ENCODE assay signal across 30 cellular contexts in the genomic region with DNA sequence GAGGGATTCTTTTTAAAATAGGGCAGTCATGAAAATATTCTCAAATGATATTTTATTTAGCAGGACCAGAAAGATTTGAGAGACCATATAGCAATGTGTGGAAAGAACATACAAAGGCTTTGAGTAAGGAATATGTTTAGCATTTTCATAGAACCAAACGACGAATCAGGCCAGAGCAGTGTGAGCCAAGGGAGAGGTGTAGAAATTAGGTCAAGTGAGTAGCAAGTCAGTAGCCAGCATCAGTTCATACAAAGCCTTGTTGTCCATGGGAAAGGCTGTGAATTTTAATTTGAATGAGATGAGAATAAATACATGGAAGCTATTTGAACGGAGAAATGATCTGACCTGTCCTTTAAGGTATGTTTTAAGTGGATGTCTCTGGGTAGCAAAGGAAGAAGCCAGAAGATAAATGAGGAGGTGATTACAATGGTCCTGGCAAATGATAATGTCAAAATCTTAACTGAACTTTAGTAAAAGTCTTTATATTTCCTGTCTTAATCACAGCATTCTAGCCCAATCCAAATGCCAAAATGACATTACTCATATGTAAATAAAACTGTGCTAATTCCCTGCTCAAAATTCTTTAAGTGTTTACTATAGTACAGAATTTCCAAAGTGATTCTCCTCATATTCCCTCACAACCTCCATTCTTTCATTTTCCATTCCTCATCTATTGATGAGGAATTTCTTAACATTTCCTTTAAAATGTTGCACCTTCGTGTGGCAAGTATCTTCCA.
"Had no signal": no experiment of that assay in that cellular context is flagged by ENCODE, and none has a peak within 500 bp of the region (broad histone marks: within the 10 kb centered on the region; RNA-seq: fewer than 3 reads in every experiment).

No MANE protein-coding gene starts in this region.

- H3K9me3 ChIP-seq: adrenal gland, body of pancreas, left ventricle myocardium inferior, pancreas, prostate gland, stomach, thyroid gland, upper lobe of left lung, vagina had no signal

- H3K27me3 ChIP-seq: adrenal gland, body of pancreas, cardiac muscle cell, pancreas, stomach, thyroid gland, upper lobe of left lung, vagina had no signal

- H3K4me1 ChIP-seq: adrenal gland, body of pancreas, left ventricle myocardium inferior, pancreas, prostate gland, stomach, thyroid gland, upper lobe of left lung, vagina had no signal

- H3K4me3 ChIP-seq: adrenal gland, body of pancreas, cardiac muscle cell, left ventricle myocardium inferior, pancreas, prostate gland, smooth muscle cell, stomach, thyroid gland, upper lobe of left lung, vagina had no signal

- H3K36me3 ChIP-seq: adrenal gland, cardiac muscle cell, left ventricle myocardium inferior, pancreas, prostate gland, stomach, thyroid gland, upper lobe of left lung, vagina had no signal

- H3K27ac ChIP-seq: adrenal gland, body of pancreas, cardiac muscle cell, left ventricle myocardium inferior, pancreas, prostate gland, stomach, thyroid gland, upper lobe of left lung, vagina had no signal

- DNase-seq: activated CD4-positive, alpha-beta T cell treated with anti-CD3 and anti-CD28 coated beads for 4 hours; activated CD4-positive, alpha-beta T cell treated with anti-CD3 and anti-CD28 coated beads, Interleukin-2, amount 50 U/mL, for 4 hours; activated effector memory CD4-positive, alpha-beta T cell treated with Interleukin-2 at 50 U/mL for 16 hours; activated naive CD4-positive, alpha-beta T cell treated with anti-CD3 and anti-CD28 coated beads for 36 hours; activated naive CD8-positive, alpha-beta T cell treated with anti-CD3 and anti-CD28 coated beads for 36 hours; activated T-cell treated with anti-CD3 and anti-CD28 coated beads for 4 hours; activated T-cell treated with anti-CD3 and anti-CD28 coated beads, Interleukin-2, amount 50 U/mL, for 72 hours; adrenal gland; aorta; body of pancreas; cortex of kidney; effector memory CD8-positive, alpha-beta T cell; islet precursor cell; left ventricle myocardium inferior; mammary epithelial cell; naive B cell; pancreas; retina; stimulated activated CD4-positive, alpha-beta T cell treated with anti-CD3 and anti-CD28 coated beads, Interleukin-1b, Interleukin-23, amount 100 ng/mL, for 48 hours; stimulated activated CD4-positive, alpha-beta T cell treated with anti-CD3 and anti-CD28 coated beads, Interleukin-4, amount 100 ng/mL, for 4 hours; stimulated activated CD8-positive, alpha-beta memory T cell treated with anti-CD3 and anti-CD28 coated beads, Interleukin-4, amount 100 ng/mL, for 48 hours; stimulated activated naive B cell treated with anti-CD40 and anti-IgM and Interleukin-4, amounts not matched to agents 10 μg/mL and 1 μg/mL and 100 μg/mL, for 72 hours; stomach; thyroid gland; upper lobe of left lung had no signal

- ATAC-seq: activated T-cell treated with anti-CD3 and anti-CD28 coated beads, Interleukin-2, amount 50 U/mL, for 72 hours; body of pancreas; effector memory CD8-positive, alpha-beta T cell; esophagus mucosa; pancreas; stimulated activated naive B cell treated with anti-CD40 and anti-IgM and Interleukin-4, amounts not matched to agents 10 μg/mL and 1 μg/mL and 100 μg/mL, for 72 hours had no signal

- H3K4me2 ChIP-seq: smooth muscle cell had no signal
